In the genomic region with DNA sequence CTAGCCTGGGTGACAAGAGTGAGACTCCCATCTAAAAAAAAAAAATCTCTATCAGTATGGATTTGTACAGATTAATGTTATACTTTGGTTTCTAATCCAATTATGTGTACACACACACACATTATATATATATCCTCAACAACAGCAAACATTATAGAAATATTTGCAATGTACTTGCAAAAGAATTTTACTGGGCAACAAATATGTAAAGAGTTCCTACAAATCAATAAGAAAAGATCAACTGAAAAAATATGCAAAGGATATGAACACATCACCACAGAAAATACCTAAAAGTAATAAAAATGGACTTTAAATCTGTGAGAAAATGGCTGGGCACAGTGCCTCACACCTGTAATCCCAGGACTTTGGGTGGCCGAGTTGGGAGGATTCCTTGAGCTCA, we compare ENCODE assay signal across 34 cellular contexts.
"Had no signal": no experiment of that assay in that cellular context is flagged by ENCODE, and none has a peak within 500 bp of the region (broad histone marks: within the 10 kb centered on the region; RNA-seq: fewer than 3 reads in every experiment).

No MANE protein-coding gene starts in this region.

- H3K36me3 ChIP-seq: MG63 had no signal

- H3K9me3 ChIP-seq: MG63 had no signal

- DNase-seq: Karpas-422, Kasumi-1, MG63, MM.1S, MV-4-11, NCI-H1048, NCI-H1092, NCI-H1092 treated with DMSO at 0.1 percent for 48 hours, NCI-H1105, NCI-H1105 treated with DMSO at 0.1 percent for 48 hours, NCI-H1417, NCI-H1417 treated with DMSO at 0.1 percent for 48 hours, NCI-H1436, NCI-H1436 treated with DMSO at 0.1 percent for 48 hours, NCI-H146, NCI-H1694, NCI-H1694 treated with DMSO at 0.1 percent for 48 hours, NCI-H187, NCI-H187 treated with DMSO at 0.1 percent for 48 hours, NCI-H2029, NCI-H2029 treated with DMSO at 0.1 percent for 48 hours, NCI-H2081, NCI-H2081 treated with DMSO at 0.1 percent for 48 hours, NCI-H2107, NCI-H2171, NCI-H2171 treated with DMSO at 0.1 percent for 48 hours, NCI-H2227 treated with DMSO at 0.1 percent for 48 hours, NCI-H226, NCI-H345, NCI-H446, NCI-H446 treated with DMSO at 0.1 percent for 48 hours, NCI-H510A, NCI-H510A treated with DMSO at 0.1 percent for 48 hours, NCI-H524 had no signal

- H3K4me3 ChIP-seq: MG63 had no signal
